8 cellular contexts compared by ENCODE assay signal in the genomic region with DNA sequence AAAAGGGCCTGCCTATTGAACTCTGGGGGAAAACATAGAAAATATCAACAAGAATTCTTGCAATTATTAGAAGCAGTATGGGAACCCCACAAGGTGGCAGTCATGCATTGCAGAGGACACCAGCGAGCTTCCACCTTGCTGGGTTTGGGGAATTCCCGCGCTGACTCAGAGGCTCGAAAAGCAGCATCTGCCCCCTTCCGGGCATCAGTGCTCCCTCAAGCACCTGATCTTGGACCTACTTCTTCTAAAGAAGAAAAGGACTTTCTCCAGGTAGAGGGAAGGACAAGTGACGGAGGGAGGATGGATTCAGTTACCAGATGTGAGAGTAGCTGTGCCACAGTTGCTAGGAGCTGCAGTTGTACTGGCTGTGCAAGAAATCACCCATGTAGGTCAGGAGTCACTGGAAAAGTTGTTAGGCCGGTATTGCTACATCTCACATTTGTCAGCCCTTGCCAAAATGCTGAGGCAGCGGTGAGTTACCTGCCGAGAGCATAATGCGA.
DNase-seq lines count a peak whose midpoint lies in the region; ATAC-seq, FAIRE-seq and TF ChIP-seq lines count a peak whose summit lies in the region.
"Not testable (repeated sequence)": the region's sequence is repeated elsewhere in the genome, so short reads cannot be mapped to it uniquely, and the experiment has no call there.

No MANE protein-coding gene starts in this region.

- H3K27me3 Mint-ChIP-seq in activated T-cell treated with anti-CD3 and anti-CD28 coated beads, Interleukin-2, amount 50 U/mL, for 24 hours = not testable (repeated sequence)

- FAIRE-seq in H1 (lab: Jason Lieb, UNC) = not testable (repeated sequence)

- not testable (repeated sequence) for H2BK20ac ChIP-seq in H1 (ENCODE audit: low read length)

- DNase-seq in NCI-H2029 treated with DMSO at 0.1 percent for 48 hours (lab: John Stamatoyannopoulos, UW) = peak; percentile 23
- peak; percentile 1 for DNase-seq in SK-N-MC (ENCODE audit: low read depth, low spot score)
- DNase-seq in activated T-cell treated with anti-CD3 and anti-CD28 coated beads, Interleukin-2, amount 50 U/mL, for 24 hours = peak; percentile 69
- peak; percentile 29 to 62 for DNase-seq in H1 (ENCODE audit: low read depth in 1 of 2, low spot score in 2 of 2)
- not testable (repeated sequence) for DNase-seq in lower lobe of right lung
- peak; percentile 6 to 24 for DNase-seq in stimulated activated CD4-positive, alpha-beta T cell treated with anti-CD3 and anti-CD28 coated beads, Interleukin-1b, Interleukin-23, amount 100 ng/mL, for 1 hour (ENCODE audit: low read depth in 2 of 2)

- H3K56ac ChIP-seq in H1 (replicated peaks; ENCODE audit: insufficient read length, low read depth, low read length) = not testable (repeated sequence)

- H3K4me1 Mint-ChIP-seq in activated T-cell treated with anti-CD3 and anti-CD28 coated beads, Interleukin-2, amount 50 U/mL, for 24 hours (ENCODE audit: low read depth) = not testable (repeated sequence)

- ATAC-seq in lower lobe of right lung = not testable (repeated sequence)

- intact Hi-C loops in lower lobe of right lung (cut with DNase I) = not testable (repeated sequence)

- TF ChIP-seq POLR2A in H1 (IDR thresholded peaks at IDR 0.05; ENCODE audit: control extremely low read depth in 1 of 2, low read depth in 2 of 2, low read length in 2 of 2) = not testable (repeated sequence)

- not testable (repeated sequence) for H3K18ac ChIP-seq in H1 (ENCODE audit: extremely low read depth, low read length)

- H2BK12ac ChIP-seq in H1 (ENCODE audit: low read depth, low read length) = not testable (repeated sequence)

- not testable (repeated sequence) for H3K36me3 Mint-ChIP-seq in activated T-cell treated with anti-CD3 and anti-CD28 coated beads, Interleukin-2, amount 50 U/mL, for 24 hours (ENCODE audit: low read depth)

- H2BK15ac ChIP-seq in H1 (ENCODE audit: low read length) = not testable (repeated sequence)

- not testable (repeated sequence) for H3K79me2 ChIP-seq in H1 (ENCODE audit: control insufficient read depth in 1 of 2, insufficient read depth in 2 of 2, low read length in 2 of 2)

- H3K9ac ChIP-seq in SK-N-MC (ENCODE audit: insufficient read length); H1 (replicated peaks in 1 of 4; ENCODE audit: extremely low read depth in 1 of 4, low read depth in 3 of 4, low read length in 3 of 4): not testable (repeated sequence)

- not testable (repeated sequence) for H3K4me1 ChIP-seq in H1 (replicated peaks in 1 of 4; ENCODE audit: control insufficient read depth in 3 of 4, insufficient read depth in 4 of 4, low read length in 3 of 4); lower lobe of right lung

- not testable (repeated sequence) for H3K23me2 ChIP-seq in H1 (ENCODE audit: low read depth, low read length)

- not testable (repeated sequence) for TF ChIP-seq EP300 in H1 (IDR thresholded peaks at IDR 0.05; ENCODE audit: borderline replicate concordance in 1 of 2, low read depth in 2 of 2, low read length in 2 of 2)

- H3K4ac ChIP-seq in H1 (replicated peaks; ENCODE audit: insufficient read length, low read depth, low read length) = not testable (repeated sequence)

- not testable (repeated sequence) for H4K20me1 ChIP-seq in H1 (replicated peaks in 1 of 2; ENCODE audit: control insufficient read depth in 1 of 2, insufficient read depth in 2 of 2, low read length in 2 of 2)

- H3K36me3 ChIP-seq in SK-N-MC (ENCODE audit: insufficient read depth, low read length); H1 (ENCODE audit: control insufficient read depth in 2 of 4, insufficient read depth in 4 of 4, low read length in 3 of 4); lower lobe of right lung: not testable (repeated sequence)

- not testable (repeated sequence) for H4K5ac ChIP-seq in H1 (ENCODE audit: insufficient read length, low read depth, low read length)

- H2BK5ac ChIP-seq in H1 (ENCODE audit: low read depth, low read length) = not testable (repeated sequence)

- not testable (repeated sequence) for H2AFZ ChIP-seq in H1 (ENCODE audit: low read length)

- not testable (repeated sequence) for H3K4me2 ChIP-seq in H1 (ENCODE audit: insufficient read depth in 1 of 2, low read depth in 2 of 2, low read length in 2 of 2)

- H2BK120ac ChIP-seq in H1 (replicated peaks; ENCODE audit: low read depth, low read length) = not testable (repeated sequence)

- WGBS in H1 (ENCODE audit: extremely low coverage in 1 of 2, insufficient coverage in 1 of 2, insufficient read length in 1 of 2, insufficient replicate concordance in 2 of 2, low coverage in 1 of 2, low lambda C conversion rate in 2 of 2, missing lambda C conversion rate in 1 of 2), 2 experiments = 65% methylated on average over 8 of the region's 10 CpGs; no CpG with 5 or more reads in 1 of the 2 experiments

- not testable (repeated sequence) for H3K27ac ChIP-seq in 22Rv1; SK-N-MC; H1 (ENCODE audit: low read depth, low read length); lower lobe of right lung

- peak; percentile 63 to 65 for TF ChIP-seq RAD21 in H1 (IDR thresholded peaks at IDR 0.05 in 1 of 2, conservative IDR thresholded peaks at IDR 0.05 in 1 of 2; ENCODE audit: low read depth in 2 of 2, low read length in 2 of 2)

- not testable (repeated sequence) for H3K14ac ChIP-seq in H1 (ENCODE audit: insufficient read length)

- H3K9me3 Mint-ChIP-seq in activated T-cell treated with anti-CD3 and anti-CD28 coated beads, Interleukin-2, amount 50 U/mL, for 24 hours = not testable (repeated sequence)

- not testable (repeated sequence) for H3K9me3 ChIP-seq in SK-N-MC (ENCODE audit: low read depth, low read length); H1 (ENCODE audit: insufficient read depth in 2 of 2, low read depth in 1 of 2, low read length in 1 of 2); lower lobe of right lung

- H3K23ac ChIP-seq in H1 (ENCODE audit: insufficient read length) = not testable (repeated sequence)

- H3K27me3 ChIP-seq in H1 (replicated peaks in 1 of 4; ENCODE audit: control insufficient read depth in 3 of 4, extremely low read depth in 1 of 4, insufficient read depth in 3 of 4, low read length in 3 of 4); lower lobe of right lung (ENCODE audit: low read depth): not testable (repeated sequence)

- POLR2A ChIA-PET in H1 (lab: Charles Lee; ENCODE audit: partially characterized antibody) = not testable (repeated sequence)

- not testable (repeated sequence) for H4K8ac ChIP-seq in H1 (ENCODE audit: extremely low read depth, insufficient read depth, low read length)

- H3K27ac Mint-ChIP-seq in activated T-cell treated with anti-CD3 and anti-CD28 coated beads, Interleukin-2, amount 50 U/mL, for 24 hours = not testable (repeated sequence)

- H2AK5ac ChIP-seq in H1 (ENCODE audit: low read depth, low read length) = not testable (repeated sequence)

- TF ChIP-seq CTCF in 22Rv1 (IDR thresholded peaks at IDR 0.05) = peak; percentile 86
- peak; percentile 42; the same call in 1 of the 2 replicates for TF ChIP-seq CTCF in GM12875 (IDR thresholded peaks at IDR 0.05; ENCODE audit: borderline replicate concordance, insufficient read depth, low read depth, low read length)
- peak; percentile 7 to 60 (median 59) for TF ChIP-seq CTCF in H1 (IDR thresholded peaks at IDR 0.05; ENCODE audit: control extremely low read depth in 1 of 3, insufficient read depth in 1 of 3, low read depth in 1 of 3, low read length in 3 of 3)
- peak; percentile 51 for TF ChIP-seq CTCF in lower lobe of right lung (IDR thresholded peaks at IDR 0.05)

- not testable (repeated sequence) for H3K4me3 ChIP-seq in GM12875 (ENCODE audit: low read depth, low read length); SK-N-MC; H1 (ENCODE audit: extremely low read depth in 1 of 4, insufficient read depth in 2 of 4, low read depth in 3 of 4, low read length in 4 of 4); lower lobe of right lung

- H3K79me1 ChIP-seq in H1 (ENCODE audit: low read depth, low read length) = not testable (repeated sequence)

- not testable (repeated sequence) for H3K4me3 Mint-ChIP-seq in activated T-cell treated with anti-CD3 and anti-CD28 coated beads, Interleukin-2, amount 50 U/mL, for 24 hours

- not testable (repeated sequence) for H4K91ac ChIP-seq in H1 (replicated peaks; ENCODE audit: insufficient read length, low read length)

- CTCF ChIA-PET in H1 (lab: Charles Lee; ENCODE audit: partially characterized antibody) = interaction anchor here (0.6 to 4.9 kb wide), 10 partner anchors 12 to 646 kb away, joined by 3 to 27 read pairs (median 4); no protein-coding TSS in a partner anchor

TF ChIP-seq in H1, 55 proteins besides CTCF, POLR2A, EP300 and RAD21:
- peak; percentile 73 for TF ChIP-seq JUND (IDR thresholded peaks at IDR 0.05; ENCODE audit: low read length)
TF ChIP-seq in H1: peak in this region for 1; not testable (repeated sequence) for 54.
